ENCODE assay signal across 1 cellular context in genomic region chr20:57451356-57451755, GRCh38.
TF ChIP-seq lines count a peak whose summit lies in the region.

No MANE protein-coding gene starts in this region.

TF ChIP-seq in H1, 55 proteins besides CTCF, POLR2A, EP300 and RAD21:
- TF ChIP-seq GTF2F1 (IDR thresholded peaks at IDR 0.05; ENCODE audit: borderline replicate concordance, low read depth, low read length) (no peak), MAX (IDR thresholded peaks at IDR 0.05) (no peak), TAF1 (IDR thresholded peaks at IDR 0.05; ENCODE audit: low read depth, low read length) (no peak), SUZ12 (IDR thresholded peaks at IDR 0.05; ENCODE audit: low read length) (no peak), BACH1 (IDR thresholded peaks at IDR 0.05; ENCODE audit: low read length) (no peak), USF2 (IDR thresholded peaks at IDR 0.05; ENCODE audit: low read length) (no peak), HDAC6 (IDR thresholded peaks at IDR 0.05; ENCODE audit: low read depth, low read length) (no peak), TCF12 (IDR thresholded peaks at IDR 0.05; ENCODE audit: low read depth, low read length) (no peak), CBX5 (IDR thresholded peaks at IDR 0.05; ENCODE audit: low read depth, low read length) (no peak), RFX5 (IDR thresholded peaks at IDR 0.05; ENCODE audit: borderline replicate concordance, low read depth, low read length) (no peak), YY1 (IDR thresholded peaks at IDR 0.05; ENCODE audit: low read depth, low read length) (no peak), NRF1 (IDR thresholded peaks at IDR 0.05; ENCODE audit: low read depth, low read length) (no peak), SAP30 (IDR thresholded peaks at IDR 0.05; ENCODE audit: insufficient read depth, insufficient replicate concordance, low read length) (no peak)
